13 cellular contexts compared by ENCODE assay signal in genomic region chr11:126411971-126412381, GRCh38. TPM values are rescaled to one million over a fixed set of nuclear protein-coding genes. Genes with fewer than 3 reads are reported as not detected.
DNase-seq lines count a peak whose midpoint lies in the region; ATAC-seq and TF ChIP-seq lines count a peak whose summit lies in the region.
"Had no signal": no experiment of that assay in that cellular context is flagged by ENCODE, and none has a peak within 500 bp of the region (broad histone marks: within the 10 kb centered on the region; RNA-seq: fewer than 3 reads in every experiment).

No MANE protein-coding gene starts in this region.

- H3K9me3 ChIP-seq in tibial nerve (no peaks in the 10 kb centered on the region), body of pancreas (no peaks in the 10 kb centered on the region)

- H3K4me3 Mint-ChIP-seq in osteocyte (ENCODE audit: unreplicated experiment), result no peak overlapping the region
- H3K4me3 Mint-ChIP-seq: activated CD8-positive, alpha-beta memory T cell treated with anti-CD3 and anti-CD28 coated beads, Interleukin-2, amount 10 ng/mL, durations not matched to agents 7 days and 5 days had no signal

- H3K4me1 Mint-ChIP-seq in osteocyte (ENCODE audit: unreplicated experiment), result peaks cover 8% of the 10 kb centered on the region

- no peaks in the 10 kb centered on the region for H3K9me3 Mint-ChIP-seq in osteocyte (ENCODE audit: unreplicated experiment)

- TF ChIP-seq CTCF in HFF-Myc (IDR thresholded peaks at IDR 0.05; ENCODE audit: low read depth, low read length, missing control alignments) (peak; percentile 35), brain microvascular endothelial cell (IDR thresholded peaks at IDR 0.05; ENCODE audit: low read depth, low read length, missing control alignments) (peak; percentile 38), tibial nerve (IDR thresholded peaks at IDR 0.05) (no peak), osteocyte (IDR thresholded peaks at IDR 0.05) (no peak), body of pancreas (IDR thresholded peaks at IDR 0.05) (no peak)

- no peaks in the 10 kb centered on the region for H3K27me3 Mint-ChIP-seq in osteocyte (ENCODE audit: unreplicated experiment)

- H3K4me3 ChIP-seq in HFF-Myc (replicated peaks; ENCODE audit: low read depth, low read length), result no peak overlapping the region
- H3K4me3 ChIP-seq in brain microvascular endothelial cell (ENCODE audit: low read depth, low read length), result no peak overlapping the region
- no peak overlapping the region for H3K4me3 ChIP-seq in tibial nerve
- no peak overlapping the region for H3K4me3 ChIP-seq in body of pancreas

- H3K36me3 Mint-ChIP-seq in osteocyte (ENCODE audit: unreplicated experiment), result peaks cover 42% of the 10 kb centered on the region
- H3K36me3 Mint-ChIP-seq: activated CD8-positive, alpha-beta memory T cell treated with anti-CD3 and anti-CD28 coated beads, Interleukin-2, amount 10 ng/mL, durations not matched to agents 7 days and 5 days had no signal

- in situ Hi-C loops in brain microvascular endothelial cell (cut with HindIII; ENCODE audit: low pct_ligation_motif_present, low sequenced_read_pairs), result no loop called here

- H3K4me1 ChIP-seq in tibial nerve (peaks cover 4 to 78% (median 42%) of the 10 kb centered on the region in 4 donors), body of pancreas (peaks cover 13% of the 10 kb centered on the region)

- DNase-seq in HFF-Myc (ENCODE audit: extremely low read depth, low read depth), result no peak
- no peak for DNase-seq in brain microvascular endothelial cell
- DNase-seq in left cardiac atrium, result peak; percentile 63
- DNase-seq in tibial nerve (ENCODE audit: low spot score in 2 of 2), result no peak
- DNase-seq in osteocyte (ENCODE audit: extremely low spot score, unreplicated experiment), result no peak
- DNase-seq in body of pancreas, result no peak
- DNase-seq: activated CD8-positive, alpha-beta memory T cell treated with anti-CD3 and anti-CD28 coated beads, Interleukin-2, amount 10 ng/mL, durations not matched to agents 7 days and 5 days; activated naive CD4-positive, alpha-beta T cell treated with anti-CD3 and anti-CD28 coated beads, Interleukin-2, amount 50 U/mL, for 16 hours; cerebellar nuclear complex; NCI-H2227 treated with DMSO at 0.1 percent for 48 hours had no signal

- peaks cover 3% of the 10 kb centered on the region for H3K36me3 ChIP-seq in brain microvascular endothelial cell (replicated peaks)
- peaks cover 0 to 40% (median 0%) of the 10 kb centered on the region in 3 donors for H3K36me3 ChIP-seq in tibial nerve
- H3K36me3 ChIP-seq in body of pancreas (replicated peaks in 1 of 2; ENCODE audit: insufficient read depth in 1 of 2, low read depth in 2 of 2), result no peaks in the 10 kb centered on the region

- no peak for TF ChIP-seq EP300 in tibial nerve (IDR thresholded peaks at IDR 0.05)

- H3K27ac Mint-ChIP-seq in osteocyte (ENCODE audit: unreplicated experiment), result no peak overlapping the region
- H3K27ac Mint-ChIP-seq: activated CD8-positive, alpha-beta memory T cell treated with anti-CD3 and anti-CD28 coated beads, Interleukin-2, amount 10 ng/mL, durations not matched to agents 7 days and 5 days had no signal

- H3K27ac ChIP-seq in brain microvascular endothelial cell, result no peak overlapping the region
- H3K27ac ChIP-seq in tibial nerve, result peak overlapping the region; percentile 32 to 91 (median 73)
- H3K27ac ChIP-seq in body of pancreas, result no peak overlapping the region
- H3K27ac ChIP-seq: HL-60 had no signal

- intact Hi-C loops in left cardiac atrium (cut with DNase I) (no loop called here), body of pancreas (cut with DNase I) (no loop called here)

- WGBS in tibial nerve, 2 donors, result 60 to 68% methylated on average over 6 of the region's 6 CpGs
- WGBS in body of pancreas, 2 donors, result 65 to 72% methylated on average over 6 of the region's 6 CpGs

- TF ChIP-seq POLR2A in tibial nerve (IDR thresholded peaks at IDR 0.05) (no peak), body of pancreas (IDR thresholded peaks at IDR 0.05) (no peak)

- H3K27me3 ChIP-seq in brain microvascular endothelial cell (replicated peaks) (no peaks in the 10 kb centered on the region), tibial nerve (no peaks in the 10 kb centered on the region), body of pancreas (no peaks in the 10 kb centered on the region)

- ATAC-seq in left cardiac atrium, result peak; percentile 44 to 51
- no peak for ATAC-seq in GM21825 (IDR thresholded peaks at IDR 0.05; ENCODE audit: unreplicated experiment)
- no peak for ATAC-seq in body of pancreas
- ATAC-seq: activated CD8-positive, alpha-beta memory T cell treated with anti-CD3 and anti-CD28 coated beads, Interleukin-2, amount 10 ng/mL, durations not matched to agents 7 days and 5 days; sciatic nerve had no signal

RNA-seq across cellular contexts. Expression of gene ST3GAL4, which starts 56.5 kb away (rescaled TPM):
- total RNA-seq in left cardiac atrium (100 to 1,000 TPM in 1 of 2 donors, 10 to 100 TPM in 1; 57.1 to 109 TPM), tibial nerve (100 to 1,000 TPM in 2 of 4 donors, 10 to 100 TPM in 2; 68.1 to 162 (median 122) TPM), osteocyte (73.1 and 74.8 TPM in 2 replicates), body of pancreas (10 to 100 TPM in 1 of 2 donors, 1 to 10 TPM in 1; 7.5 to 14.8 TPM)

Comparison
In these comparisons a context has a peak if more than half of its experiments do, and no peak if none do; other contexts are left out.
1. CTCF ChIP-seq: peak in HFF-Myc (single experiment) and brain microvascular endothelial cell (single experiment); none in tibial nerve (0 of 5), osteocyte (single experiment) and body of pancreas (0 of 7).
2. H3K27ac ChIP-seq: peak in tibial nerve (4 of 4); none in brain microvascular endothelial cell (single experiment) and body of pancreas (0 of 4).
3. ATAC-seq: peak in left cardiac atrium (2 of 2); none in GM21825 (single experiment) and body of pancreas (single experiment).